ENCODE assay signal across 8 cellular contexts in the genomic region with DNA sequence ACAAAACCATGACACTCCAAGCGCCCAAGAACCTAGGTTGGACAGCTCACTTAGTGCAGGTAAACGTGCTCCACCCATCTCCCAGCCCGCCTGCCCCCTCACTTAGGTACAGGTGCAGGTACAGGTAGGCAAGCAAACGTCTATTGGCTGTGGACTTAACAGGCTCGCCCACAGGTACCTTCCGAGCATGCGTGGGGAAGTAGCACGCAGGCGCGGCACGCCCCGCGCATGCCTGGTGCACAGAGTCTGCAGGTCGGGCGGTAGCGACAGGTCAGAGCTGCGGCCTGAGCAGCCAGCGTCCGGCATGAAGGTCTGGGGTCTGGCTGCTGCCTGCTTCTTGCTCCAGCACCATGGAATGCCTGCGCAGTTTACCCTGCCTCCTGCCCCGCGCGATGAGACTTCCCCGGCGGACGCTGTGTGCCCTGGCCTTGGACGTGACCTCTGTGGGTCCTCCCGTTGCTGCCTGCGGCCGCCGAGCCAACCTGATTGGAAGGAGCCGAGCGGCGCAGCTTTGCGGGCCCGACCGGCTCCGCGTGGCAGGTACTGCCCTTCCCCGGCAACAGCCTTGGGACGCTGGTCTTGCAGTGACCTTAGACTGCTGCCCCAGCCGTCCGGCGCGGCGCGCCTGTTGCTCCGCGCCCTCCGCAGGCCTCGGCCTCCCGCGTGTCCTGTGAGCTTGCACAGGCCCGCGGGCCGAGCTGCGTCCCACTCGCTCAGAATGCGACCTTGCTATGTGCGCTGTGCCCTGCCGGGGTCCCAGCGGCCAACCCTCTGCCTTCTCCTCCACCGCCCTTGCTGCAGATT. TPM values are rescaled to one million over a fixed set of nuclear protein-coding genes. Genes with fewer than 3 reads are reported as not detected.
A peak's percentile ranks its signal among the peaks of the same experiment; 100 is the strongest.
DNase-seq lines count a peak whose midpoint lies in the region; ATAC-seq and TF ChIP-seq lines count a peak whose summit lies in the region.

A gene with protein sequence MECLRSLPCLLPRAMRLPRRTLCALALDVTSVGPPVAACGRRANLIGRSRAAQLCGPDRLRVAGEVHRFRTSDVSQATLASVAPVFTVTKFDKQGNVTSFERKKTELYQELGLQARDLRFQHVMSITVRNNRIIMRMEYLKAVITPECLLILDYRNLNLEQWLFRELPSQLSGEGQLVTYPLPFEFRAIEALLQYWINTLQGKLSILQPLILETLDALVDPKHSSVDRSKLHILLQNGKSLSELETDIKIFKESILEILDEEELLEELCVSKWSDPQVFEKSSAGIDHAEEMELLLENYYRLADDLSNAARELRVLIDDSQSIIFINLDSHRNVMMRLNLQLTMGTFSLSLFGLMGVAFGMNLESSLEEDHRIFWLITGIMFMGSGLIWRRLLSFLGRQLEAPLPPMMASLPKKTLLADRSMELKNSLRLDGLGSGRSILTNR (plus strand): TSS at position 240 of the 804 bp plus-strand sequence. CDS start 111 bp downstream, at position 351.

- peak within 1 kb of the TSS; percentile 60 for H2BK120ac ChIP-seq in trophoblast cell (ENCODE audit: insufficient read depth, low read length, poor library complexity)

- H3K36me3 ChIP-seq in adipocyte (ENCODE audit: control insufficient read depth, insufficient read depth, low read length, severe bottlenecking) (peaks cover 11% of the 10 kb centered on the region), cardiac muscle cell (peaks cover 17% of the 10 kb centered on the region), trophoblast cell (ENCODE audit: control insufficient read depth in 1 of 2, insufficient read depth in 2 of 2, low read length in 2 of 2) (peaks cover 3 to 9% of the 10 kb centered on the region in 2 experiments), tibial nerve (peaks cover 0 to 29% (median 0%) of the 10 kb centered on the region in 3 donors)

- TF ChIP-seq CTCF in GM12875 (IDR thresholded peaks at IDR 0.05; ENCODE audit: borderline replicate concordance, insufficient read depth, low read depth, low read length) (no peak), cardiac muscle cell (IDR thresholded peaks at IDR 0.05; ENCODE audit: low read depth, low read length) (no peak), tibial nerve (IDR thresholded peaks at IDR 0.05) (no peak)

- peak within 1 kb of the TSS; percentile 42 for H2BK5ac ChIP-seq in trophoblast cell (ENCODE audit: low read depth, low read length, poor library complexity)

- H4K12ac ChIP-seq in trophoblast cell (ENCODE audit: low read depth, low read length): peak within 1 kb of the TSS; percentile 55

- no CpG with 5 or more reads among the region's 63 CpGs for WGBS in trophoblast cell (ENCODE audit: extremely low coverage, insufficient coverage, insufficient read length)
- WGBS in tibial nerve, 2 donors: 0 to 1% methylated on average over 46 to 49 of the region's 63 CpGs

- peak within 1 kb of the TSS; percentile 66 for H3K18ac ChIP-seq in trophoblast cell (ENCODE audit: low read length)

- no peak within 1 kb of the TSS for H2AK5ac ChIP-seq in trophoblast cell (ENCODE audit: low read length)

- peak; percentile 19 to 66 for TF ChIP-seq POLR2A in tibial nerve (IDR thresholded peaks at IDR 0.05)

- H3K27ac ChIP-seq in cardiac muscle cell (peak within 1 kb of the TSS; percentile 88), trophoblast cell (ENCODE audit: low read depth, low read length) (peak within 1 kb of the TSS; percentile 13), tibial nerve (peak within 1 kb of the TSS; percentile 6 to 87 (median 72))

- peak; percentile 98 for ATAC-seq in HG02642 (IDR thresholded peaks at IDR 0.05; ENCODE audit: poor library complexity, unreplicated experiment)

- peak; percentile 92 for DNase-seq in NCI-H1105 (lab: John Stamatoyannopoulos, UW)
- DNase-seq in T follicular helper cell (ENCODE audit: low read depth): peak; percentile 63
- DNase-seq in adipocyte (ENCODE audit: low read depth): peak; percentile 69
- peak; percentile 80 to 83 for DNase-seq in cardiac muscle cell (ENCODE audit: low read depth in 1 of 2, low spot score in 1 of 2)
- DNase-seq in trophoblast cell: peak; percentile 96 to 97
- DNase-seq in tibial nerve (ENCODE audit: low spot score in 2 of 2): peak; percentile 61 to 64

- H3K4me2 ChIP-seq in trophoblast cell (ENCODE audit: low read length): peak within 1 kb of the TSS; percentile 82

- peak in 1 of 2 donors; percentile 82 for TF ChIP-seq EP300 in tibial nerve (IDR thresholded peaks at IDR 0.05)

- no peak within 1 kb of the TSS for H2BK12ac ChIP-seq in trophoblast cell (ENCODE audit: low read length)

- H3K27me3 ChIP-seq in adipocyte (replicated peaks; ENCODE audit: control insufficient read depth, insufficient read depth, low read length): peaks cover 6% of the 10 kb centered on the region
- H3K27me3 ChIP-seq in cardiac muscle cell: no peaks in the 10 kb centered on the region
- H3K27me3 ChIP-seq in trophoblast cell (ENCODE audit: insufficient read depth, low read length): no peaks in the 10 kb centered on the region
- H3K27me3 ChIP-seq in tibial nerve: no peaks in the 10 kb centered on the region

- peaks cover 6% of the 10 kb centered on the region for H3K79me2 ChIP-seq in trophoblast cell (ENCODE audit: control insufficient read depth, insufficient read depth, low read length, poor library complexity)

- H3K23ac ChIP-seq in trophoblast cell (ENCODE audit: low read length): no peak within 1 kb of the TSS

- H3K79me1 ChIP-seq in trophoblast cell (ENCODE audit: low read length): peaks cover 5% of the 10 kb centered on the region

- peak within 1 kb of the TSS; percentile 80 for H3K14ac ChIP-seq in trophoblast cell (ENCODE audit: low read length)

- H3K4ac ChIP-seq in trophoblast cell (ENCODE audit: low read depth, low read length): peak within 1 kb of the TSS; percentile 94

- H4K91ac ChIP-seq in trophoblast cell (ENCODE audit: low read depth, low read length): peak within 1 kb of the TSS; percentile 56

- H3K4me3 ChIP-seq in GM12875 (ENCODE audit: low read depth, low read length) (peak within 1 kb of the TSS; percentile 63), adipocyte (ENCODE audit: low read length) (peak within 1 kb of the TSS; percentile 93), cardiac muscle cell (peak within 1 kb of the TSS; percentile 92), trophoblast cell (ENCODE audit: low read depth, low read length) (peak within 1 kb of the TSS; percentile 93), tibial nerve (peak within 1 kb of the TSS; percentile 57 to 95 (median 88))

- H3K9me3 ChIP-seq in adipocyte (ENCODE audit: control insufficient read depth, low read length) (no peaks in the 10 kb centered on the region), cardiac muscle cell (ENCODE audit: low read depth) (no peaks in the 10 kb centered on the region), trophoblast cell (ENCODE audit: insufficient read depth, low read depth, low read length) (no peaks in the 10 kb centered on the region), tibial nerve (no peaks in the 10 kb centered on the region)

- H3K9ac ChIP-seq in adipocyte (ENCODE audit: low read length) (peak within 1 kb of the TSS; percentile 92), trophoblast cell (ENCODE audit: low read length) (peak within 1 kb of the TSS; percentile 67)

- H4K8ac ChIP-seq in trophoblast cell (ENCODE audit: low read depth, low read length): peak within 1 kb of the TSS; percentile 89

- peak within 1 kb of the TSS; percentile 90 for H2AFZ ChIP-seq in trophoblast cell (ENCODE audit: insufficient read depth, low read length, poor library complexity)

- peaks cover 16% of the 10 kb centered on the region for H3K4me1 ChIP-seq in adipocyte (ENCODE audit: control insufficient read depth, insufficient read depth, low read length)
- peaks cover 20% of the 10 kb centered on the region for H3K4me1 ChIP-seq in cardiac muscle cell (ENCODE audit: low read depth)
- peaks cover 4 to 6% of the 10 kb centered on the region in 2 experiments for H3K4me1 ChIP-seq in trophoblast cell (ENCODE audit: control insufficient read depth in 1 of 2, insufficient read depth in 2 of 2, low read length in 2 of 2)
- peaks cover 0 to 39% (median 7%) of the 10 kb centered on the region in 4 donors for H3K4me1 ChIP-seq in tibial nerve

RNA-seq across cellular contexts. Expression of the gene that starts here (rescaled TPM):
- 34.9 and 35.6 TPM in 2 replicates for total RNA-seq in cardiac muscle cell
- polyA plus RNA-seq in cardiac muscle cell: 36.5 and 45.9 TPM in 2 replicates
- polyA plus RNA-seq in trophoblast cell (2013): 20.4 and 21.3 TPM in 2 replicates
- 10 to 100 TPM; 22.8 to 36.1 (median 27.5) TPM for total RNA-seq in tibial nerve

Comparison
In these comparisons a context has a peak if more than half of its experiments do, and no peak if none do; other contexts are left out.
1. Peak in every context shown above with its lines: DNase-seq, ATAC-seq, H3K4me3 ChIP-seq and H3K27ac ChIP-seq.
2. H3K27ac ChIP-seq: peak in every context shown above with its lines; median percentile 88 in cardiac muscle cell; 72 in tibial nerve; 13 in trophoblast cell.